8 cellular contexts compared by ENCODE assay signal in the genomic region with DNA sequence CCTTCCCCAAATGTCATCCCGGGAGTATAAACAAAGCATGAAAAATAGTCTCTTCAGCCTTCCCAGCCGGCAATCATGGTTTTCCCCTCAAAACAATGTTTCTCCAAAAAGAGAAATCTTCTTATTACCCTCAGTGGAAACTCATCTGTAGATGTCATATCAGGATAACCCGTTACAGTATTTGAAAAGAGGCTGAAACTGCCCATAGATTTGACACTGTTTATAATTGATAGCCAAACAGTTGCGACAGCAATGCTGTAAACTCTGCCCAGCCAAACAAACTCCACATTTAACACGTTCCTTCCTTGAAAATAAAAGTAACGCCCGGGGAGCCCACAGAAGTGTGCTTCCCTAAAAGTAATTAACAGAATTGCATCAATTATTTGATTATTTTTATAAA.
DNase-seq lines count a peak whose midpoint lies in the region; ATAC-seq and TF ChIP-seq lines count a peak whose summit lies in the region.

No MANE protein-coding gene starts in this region.

- peaks cover 16% of the 10 kb centered on the region for H3K4me1 ChIP-seq in neuron (ENCODE audit: insufficient read depth, low read length)

- peak overlapping the region; percentile 86 for H3K4me3 ChIP-seq in fibroblast of villous mesenchyme (ENCODE audit: low read depth, low read length)
- peak overlapping the region; percentile 84 for H3K4me3 ChIP-seq in neuron (ENCODE audit: low read length)

- H3K4me3 Mint-ChIP-seq in T-helper 1 cell treated with Interleukin-12 subunit alpha and Interleukin-12 subunit beta and Interleukin-4 antibody, amounts not matched to agents 30 μg/mL and 1 μg/mL, for 36 hours, result peak overlapping the region; percentile 91
- peak overlapping the region; percentile 90 to 93 (median 92) for H3K4me3 Mint-ChIP-seq in T-cell

- CTCF ChIA-PET in T-cell (lab: Charles Lee), result interaction anchor here in 1 of 2 donors (1.0 kb wide), 1 partner anchor 147 kb away, joined by 10 read pairs; no protein-coding TSS in a partner anchor

- no peak for DNase-seq in T-helper 1 cell
- peak in 2 of 34 experiments; percentile 7 to 26 for DNase-seq in T-cell
- peak; percentile 59 for DNase-seq in fibroblast of villous mesenchyme (ENCODE audit: low read depth)
- DNase-seq in cortex of kidney (lab: John Stamatoyannopoulos, UW), result no peak
- no peak for DNase-seq in stimulated activated CD4-positive, alpha-beta T cell treated with anti-CD3 and anti-CD28 coated beads, Interleukin-4, amount 100 ng/mL, for 1 hour
- DNase-seq in GM13976 (ENCODE audit: low spot score), result no peak

- peaks cover 17% of the 10 kb centered on the region for H3K27me3 ChIP-seq in neuron (ENCODE audit: insufficient read depth, low read length)

- H2AFZ ChIP-seq in neuron (ENCODE audit: low read depth, low read length), result peak overlapping the region; percentile 85

- in situ Hi-C loops in GM13976 (cut with MboI; ENCODE audit: low sequenced_read_pairs, unreplicated experiment), result loop anchor here (10.0 kb wide), 1 partner anchor 184 kb away; no protein-coding TSS in a partner anchor

- peaks cover 1% of the 10 kb centered on the region for H3K36me3 Mint-ChIP-seq in T-helper 1 cell treated with Interleukin-12 subunit alpha and Interleukin-12 subunit beta and Interleukin-4 antibody, amounts not matched to agents 30 μg/mL and 1 μg/mL, for 36 hours (ENCODE audit: low read depth)
- H3K36me3 Mint-ChIP-seq in T-cell, result peaks cover under 1% of the 10 kb centered on the region

- no peaks in the 10 kb centered on the region for H3K9me3 ChIP-seq in neuron (ENCODE audit: low read length)

- no peak for TF ChIP-seq CTCF in fibroblast of villous mesenchyme (IDR thresholded peaks at IDR 0.05; ENCODE audit: insufficient read depth, low read depth, low read length)
- no peak for TF ChIP-seq CTCF in GM13976 (IDR thresholded peaks at IDR 0.05; ENCODE audit: borderline replicate concordance, control extremely low read depth, extremely low read depth, insufficient read depth, missing control alignments)

- H3K27ac Mint-ChIP-seq in T-helper 1 cell treated with Interleukin-12 subunit alpha and Interleukin-12 subunit beta and Interleukin-4 antibody, amounts not matched to agents 30 μg/mL and 1 μg/mL, for 36 hours, result peak overlapping the region; percentile 97
- peak overlapping the region; percentile 92 to 95 for H3K27ac Mint-ChIP-seq in T-cell

- no peaks in the 10 kb centered on the region for H3K27me3 Mint-ChIP-seq in T-helper 1 cell treated with Interleukin-12 subunit alpha and Interleukin-12 subunit beta and Interleukin-4 antibody, amounts not matched to agents 30 μg/mL and 1 μg/mL, for 36 hours (ENCODE audit: low read depth)
- no peaks in the 10 kb centered on the region for H3K27me3 Mint-ChIP-seq in T-cell

- peaks cover 72% of the 10 kb centered on the region for H3K4me1 Mint-ChIP-seq in T-helper 1 cell treated with Interleukin-12 subunit alpha and Interleukin-12 subunit beta and Interleukin-4 antibody, amounts not matched to agents 30 μg/mL and 1 μg/mL, for 36 hours (ENCODE audit: low read depth)
- peaks cover 70 to 77% (median 75%) of the 10 kb centered on the region in 3 donors for H3K4me1 Mint-ChIP-seq in T-cell

- H3K36me3 ChIP-seq in neuron (ENCODE audit: insufficient read depth, low read length), result no peaks in the 10 kb centered on the region

- H3K9me3 Mint-ChIP-seq in T-helper 1 cell treated with Interleukin-12 subunit alpha and Interleukin-12 subunit beta and Interleukin-4 antibody, amounts not matched to agents 30 μg/mL and 1 μg/mL, for 36 hours, result no peaks in the 10 kb centered on the region
- H3K9me3 Mint-ChIP-seq in T-cell, result no peaks in the 10 kb centered on the region

- no peak for ATAC-seq in T-cell (replicated peaks in 1 of 4)

- POLR2A ChIA-PET in T-cell (lab: Charles Lee), result interaction anchor here in 1 of 2 donors (1.1 to 1.5 kb wide), 2 partner anchors 103 to 202 kb away, joined by 3 to 9 read pairs; no protein-coding TSS in a partner anchor
